24 cellular contexts compared by ENCODE assay signal in genomic region chr11:20497124-20497792, GRCh38.
"Had no signal": no experiment of that assay in that cellular context is flagged by ENCODE, and none has a peak within 500 bp of the region (broad histone marks: within the 10 kb centered on the region; RNA-seq: fewer than 3 reads in every experiment).

No MANE protein-coding gene starts in this region.

- H3K27me3 ChIP-seq: colonic mucosa, Peyer's patch, SJCRH30 had no signal

- H3K4me3 Mint-ChIP-seq: activated CD8-positive, alpha-beta memory T cell treated with anti-CD3 and anti-CD28 coated beads, Interleukin-2, amount 10 ng/mL, durations not matched to agents 7 days and 5 days; activated naive CD4-positive, alpha-beta T cell treated with anti-CD3 and anti-CD28 coated beads, Interleukin-2, amount 10 ng/mL, durations not matched to agents 7 days and 5 days; activated naive CD8-positive, alpha-beta T cell treated with anti-CD3 and anti-CD28 coated beads for 36 hours; activated T-cell treated with anti-CD3 and anti-CD28 coated beads, Interleukin-2, amount 50 U/mL, for 24 hours had no signal

- H3K4me1 ChIP-seq: colonic mucosa, Peyer's patch, SJCRH30 had no signal

- H3K9me3 ChIP-seq: colonic mucosa, Peyer's patch, SJCRH30, SK-N-SH had no signal

- H3K4me1 Mint-ChIP-seq: activated naive CD4-positive, alpha-beta T cell treated with anti-CD3 and anti-CD28 coated beads, Interleukin-2, amount 10 ng/mL, durations not matched to agents 7 days and 5 days had no signal

- H3K27ac Mint-ChIP-seq: activated CD8-positive, alpha-beta memory T cell treated with anti-CD3 and anti-CD28 coated beads, Interleukin-2, amount 10 ng/mL, durations not matched to agents 7 days and 5 days; activated naive CD4-positive, alpha-beta T cell treated with anti-CD3 and anti-CD28 coated beads, Interleukin-2, amount 10 ng/mL, durations not matched to agents 7 days and 5 days; activated naive CD8-positive, alpha-beta T cell treated with anti-CD3 and anti-CD28 coated beads for 36 hours; activated T-cell treated with anti-CD3 and anti-CD28 coated beads, Interleukin-2, amount 50 U/mL, for 24 hours; activated T-helper 2 cell treated with anti-CD3 and anti-CD28 coated beads, Interferon-gamma antibody, Interleukin-2, Interleukin-4, amounts not matched to agents 10 μg/mL and 5 μg/mL and 100 μg/mL, durations not matched to agents 14 hours and 24 hours and 36 hours had no signal

- H3K36me3 ChIP-seq: colonic mucosa had no signal

- H3K9ac ChIP-seq: SK-N-SH had no signal

- H3K27me3 Mint-ChIP-seq: activated CD8-positive, alpha-beta memory T cell treated with anti-CD3 and anti-CD28 coated beads, Interleukin-2, amount 10 ng/mL, durations not matched to agents 7 days and 5 days; activated naive CD4-positive, alpha-beta T cell treated with anti-CD3 and anti-CD28 coated beads, Interleukin-2, amount 10 ng/mL, durations not matched to agents 7 days and 5 days; activated naive CD8-positive, alpha-beta T cell treated with anti-CD3 and anti-CD28 coated beads for 36 hours; activated T-cell treated with anti-CD3 and anti-CD28 coated beads, Interleukin-2, amount 50 U/mL, for 24 hours had no signal

- H3K27ac ChIP-seq: colonic mucosa, Peyer's patch, RWPE1, SJCRH30 had no signal

- ATAC-seq: activated CD8-positive, alpha-beta memory T cell treated with anti-CD3 and anti-CD28 coated beads, Interleukin-2, amount 10 ng/mL, durations not matched to agents 7 days and 5 days had no signal

- DNase-seq: activated CD4-positive, alpha-beta T cell treated with anti-CD3 and anti-CD28 coated beads for 48 hours; activated CD4-positive, alpha-beta T cell treated with anti-CD3 and anti-CD28 coated beads, Interleukin-2, amount 50 U/mL, for 48 hours; activated CD4-positive, CD25-positive, alpha-beta regulatory T cell treated with anti-CD3 and anti-CD28 coated beads, Interleukin-2, amount 50 U/mL, for 72 hours; activated CD8-positive, alpha-beta memory T cell treated with anti-CD3 and anti-CD28 coated beads, Interleukin-2, amount 10 ng/mL, durations not matched to agents 7 days and 5 days; activated gamma-delta T cell treated with Interleukin-2 at 50 U/mL for 16 hours; activated naive CD4-positive, alpha-beta T cell treated with anti-CD3 and anti-CD28 coated beads, Interleukin-2, amount 10 ng/mL, durations not matched to agents 7 days and 5 days; activated naive CD8-positive, alpha-beta T cell treated with anti-CD3 and anti-CD28 coated beads for 36 hours; activated T-cell treated with anti-CD3 and anti-CD28 coated beads, Interleukin-2, amount 50 U/mL, for 24 hours; anterior cingulate cortex; colonic mucosa; NCI-H1092 treated with DMSO at 0.1 percent for 48 hours; NCI-H1417 treated with DMSO at 0.1 percent for 48 hours; NCI-H1694; NCI-H2029 treated with DMSO at 0.1 percent for 48 hours; NCI-H345; NCI-H510A; NCI-H526 treated with DMSO at 0.1 percent for 48 hours; Peyer's patch; Right ventricle myocardium superior; SJCRH30; SK-N-SH; T-helper 1 cell had no signal

- H3K9me3 Mint-ChIP-seq: activated naive CD4-positive, alpha-beta T cell treated with anti-CD3 and anti-CD28 coated beads, Interleukin-2, amount 10 ng/mL, durations not matched to agents 7 days and 5 days; activated naive CD8-positive, alpha-beta T cell treated with anti-CD3 and anti-CD28 coated beads for 36 hours; activated T-cell treated with anti-CD3 and anti-CD28 coated beads, Interleukin-2, amount 50 U/mL, for 24 hours; activated T-helper 2 cell treated with anti-CD3 and anti-CD28 coated beads, Interferon-gamma antibody, Interleukin-2, Interleukin-4, amounts not matched to agents 10 μg/mL and 5 μg/mL and 100 μg/mL, durations not matched to agents 14 hours and 24 hours and 36 hours had no signal

- H3K4me3 ChIP-seq: colonic mucosa, Peyer's patch, SJCRH30 had no signal
